Comparison of ENCODE assay signal across 21 cellular contexts in genomic region chr19:42303876-42304275, GRCh38. TPM values are rescaled to one million over a fixed set of nuclear protein-coding genes. Genes with fewer than 3 reads are reported as not detected.
DNase-seq lines count a peak whose midpoint lies in the region; ATAC-seq and TF ChIP-seq lines count a peak whose summit lies in the region.
"Had no signal": no experiment of that assay in that cellular context is flagged by ENCODE, and none has a peak within 500 bp of the region (broad histone marks: within the 10 kb centered on the region; RNA-seq: fewer than 3 reads in every experiment).

No MANE protein-coding gene starts in this region.

- TF ChIP-seq CTCF in CD8-positive, alpha-beta T cell (IDR thresholded peaks at IDR 0.05): no peak
- TF ChIP-seq CTCF in WTC11 (IDR thresholded peaks at IDR 0.05) (no peak), nephron (IDR thresholded peaks at IDR 0.05; ENCODE audit: unreplicated experiment in 3 of 3) (no peak), stomach (IDR thresholded peaks at IDR 0.05) (no peak)

- H3K4me3 Mint-ChIP-seq in activated CD4-positive, alpha-beta T cell treated with anti-CD3 and anti-CD28 coated beads, Interleukin-2, amount 10 ng/mL, durations not matched to agents 24 days and 14 days: peak overlapping the region; percentile 92
- H3K4me3 Mint-ChIP-seq in CD8-positive, alpha-beta T cell: peak overlapping the region; percentile 5
- H3K4me3 Mint-ChIP-seq in WTC11 (no peak overlapping the region), nephron (peak overlapping the region; percentile 12 to 86 (median 54))

- no peaks in the 10 kb centered on the region for H3K36me3 ChIP-seq in CD8-positive, alpha-beta T cell (ENCODE audit: insufficient read depth, low read length)
- H3K36me3 ChIP-seq in stomach: no peaks in the 10 kb centered on the region
- H3K36me3 ChIP-seq: cardiac muscle cell, esophagus squamous epithelium, upper lobe of left lung had no signal

- CTCF ChIA-PET in CD8-positive, alpha-beta T cell (lab: Charles Lee): interaction anchor here (0.6 to 0.9 kb wide), 3 partner anchors 119 to 195 kb away, joined by 3 to 5 read pairs (median 3); partner anchors contain the start of gene POU2F2
- CTCF ChIA-PET in WTC11 (lab: Charles Lee): interaction anchor here (0.7 to 1.1 kb wide), 4 partner anchors 9 to 66 kb away, joined by 3 to 5 read pairs (median 4); no protein-coding TSS in a partner anchor

- no peak for TF ChIP-seq POLR2A in stomach (IDR thresholded peaks at IDR 0.05)

- H3K36me3 Mint-ChIP-seq in activated CD4-positive, alpha-beta T cell treated with anti-CD3 and anti-CD28 coated beads, Interleukin-2, amount 10 ng/mL, durations not matched to agents 24 days and 14 days (ENCODE audit: low read depth): peaks cover 5% of the 10 kb centered on the region
- H3K36me3 Mint-ChIP-seq in CD8-positive, alpha-beta T cell: peaks cover 6% of the 10 kb centered on the region
- peaks cover 9% of the 10 kb centered on the region for H3K36me3 Mint-ChIP-seq in WTC11
- peaks cover 8% of the 10 kb centered on the region for H3K36me3 Mint-ChIP-seq in nephron (ENCODE audit: low read depth)

- no peaks in the 10 kb centered on the region for H3K9me3 ChIP-seq in CD8-positive, alpha-beta T cell (ENCODE audit: low read length)
- no peaks in the 10 kb centered on the region for H3K9me3 ChIP-seq in stomach
- H3K9me3 ChIP-seq: esophagus squamous epithelium, upper lobe of left lung had no signal

- 57 to 79% (median 70%) methylated on average over 8 of the region's 8 CpGs for WGBS in stomach, 5 donors

- H3K4me1 ChIP-seq in CD8-positive, alpha-beta T cell (ENCODE audit: insufficient read depth, low read length): peaks cover 19% of the 10 kb centered on the region
- peaks cover 10 to 30% (median 20%) of the 10 kb centered on the region in 4 donors for H3K4me1 ChIP-seq in stomach

- no peak overlapping the region for H3K4me3 ChIP-seq in CD8-positive, alpha-beta T cell (ENCODE audit: low read depth, low read length)
- no peak overlapping the region for H3K4me3 ChIP-seq in stomach
- H3K4me3 ChIP-seq: cardiac muscle cell, esophagus squamous epithelium had no signal

- no peak for DNase-seq in activated CD4-positive, alpha-beta T cell treated with anti-CD3 and anti-CD28 coated beads, Interleukin-2, amount 10 ng/mL, durations not matched to agents 24 days and 14 days
- no peak for DNase-seq in activated CD4-positive, alpha-beta T cell treated with anti-CD3 and anti-CD28 coated beads, Interleukin-2, amount 50 U/mL, for 4 hours
- no peak for DNase-seq in CD8-positive, alpha-beta T cell
- DNase-seq in WTC11 (ENCODE audit: low spot score) (no peak), NCI-H2029 (lab: John Stamatoyannopoulos, UW) (no peak), stomach (no peak)
- DNase-seq: ACHN; esophagus squamous epithelium; H9; midbrain; NCI-H1092; NCI-H526 treated with DMSO at 0.1 percent for 48 hours; occipital lobe; SHP77; stimulated activated naive CD8-positive, alpha-beta T cell treated with anti-CD3 and anti-CD28 coated beads, Interleukin-15, amount 100 ng/mL, for 72 hours; upper lobe of left lung had no signal

- H3K27me3 ChIP-seq in CD8-positive, alpha-beta T cell (ENCODE audit: insufficient read depth, low read length): no peaks in the 10 kb centered on the region
- no peaks in the 10 kb centered on the region for H3K27me3 ChIP-seq in stomach
- H3K27me3 ChIP-seq: cardiac muscle cell, esophagus squamous epithelium, upper lobe of left lung had no signal

- no peak overlapping the region for H3K27ac ChIP-seq in CD8-positive, alpha-beta T cell (ENCODE audit: low read depth, low read length)
- no peak overlapping the region for H3K27ac ChIP-seq in stomach
- H3K27ac ChIP-seq: cardiac muscle cell, esophagus squamous epithelium had no signal

- no peak for ATAC-seq in CD8-positive, alpha-beta T cell
- ATAC-seq in WTC11: no peak
- no peak for ATAC-seq in GM18873 (IDR thresholded peaks at IDR 0.05; ENCODE audit: low FRiP score, unreplicated experiment)
- ATAC-seq: sciatic nerve; stimulated activated naive CD8-positive, alpha-beta T cell treated with anti-CD3 and anti-CD28 coated beads, Interleukin-15, amount 100 ng/mL, for 72 hours had no signal

- H3K27ac Mint-ChIP-seq in activated CD4-positive, alpha-beta T cell treated with anti-CD3 and anti-CD28 coated beads, Interleukin-2, amount 10 ng/mL, durations not matched to agents 24 days and 14 days: no peak overlapping the region
- no peak overlapping the region for H3K27ac Mint-ChIP-seq in CD8-positive, alpha-beta T cell
- peak overlapping the region; percentile 21; the same call in 1 of the 2 replicates for H3K27ac Mint-ChIP-seq in WTC11
- H3K27ac Mint-ChIP-seq in nephron: peak overlapping the region; percentile 96 to 99 (median 98)

- H3K27me3 Mint-ChIP-seq in activated CD4-positive, alpha-beta T cell treated with anti-CD3 and anti-CD28 coated beads, Interleukin-2, amount 10 ng/mL, durations not matched to agents 24 days and 14 days: no peaks in the 10 kb centered on the region
- no peaks in the 10 kb centered on the region for H3K27me3 Mint-ChIP-seq in CD8-positive, alpha-beta T cell (ENCODE audit: low read depth)
- H3K27me3 Mint-ChIP-seq in WTC11 (ENCODE audit: low read depth) (no peaks in the 10 kb centered on the region; the same call in none of the 2 replicates), nephron (ENCODE audit: low read depth) (no peaks in the 10 kb centered on the region)
- H3K27me3 Mint-ChIP-seq: stimulated activated naive CD8-positive, alpha-beta T cell treated with anti-CD3 and anti-CD28 coated beads, Interleukin-15, amount 100 ng/mL, for 72 hours had no signal

- intact Hi-C loops in activated CD4-positive, alpha-beta T cell treated with anti-CD3 and anti-CD28 coated beads, Interleukin-2, amount 10 ng/mL, durations not matched to agents 24 days and 14 days (cut with micrococcal nuclease): loop anchor here (5.0 kb wide), 1 partner anchor 172 kb away; the partner anchor contains the start of gene POU2F2
- intact Hi-C loops in CD8-positive, alpha-beta T cell (cut with DNase I, micrococcal nuclease): loop anchor here in 1 of 2 experiments (5.0 kb wide), 1 partner anchor 87 kb away; the partner anchor contains the start of gene DEDD2
- intact Hi-C loops in stomach (cut with DNase I; ENCODE audit: low total_unique reads): no loop called here

- POLR2A ChIA-PET in CD8-positive, alpha-beta T cell (lab: Charles Lee): interaction anchor here (0.6 to 1.8 kb wide), 2 partner anchors 9 to 119 kb away, joined by 4 read pairs; no protein-coding TSS in a partner anchor
- POLR2A ChIA-PET in WTC11 (lab: Charles Lee): interaction anchor here (1.3 kb wide), 1 partner anchor 67 kb away, joined by 7 read pairs; no protein-coding TSS in a partner anchor

- no peaks in the 10 kb centered on the region for H3K9me3 Mint-ChIP-seq in activated CD4-positive, alpha-beta T cell treated with anti-CD3 and anti-CD28 coated beads, Interleukin-2, amount 10 ng/mL, durations not matched to agents 24 days and 14 days
- no peaks in the 10 kb centered on the region for H3K9me3 Mint-ChIP-seq in CD8-positive, alpha-beta T cell
- no peaks in the 10 kb centered on the region for H3K9me3 Mint-ChIP-seq in WTC11
- no peaks in the 10 kb centered on the region for H3K9me3 Mint-ChIP-seq in nephron
- H3K9me3 Mint-ChIP-seq: H9; stimulated activated naive CD8-positive, alpha-beta T cell treated with anti-CD3 and anti-CD28 coated beads, Interleukin-15, amount 100 ng/mL, for 72 hours had no signal

- no peak for TF ChIP-seq EP300 in stomach (IDR thresholded peaks at IDR 0.05)

- peaks cover 21% of the 10 kb centered on the region for H3K4me1 Mint-ChIP-seq in activated CD4-positive, alpha-beta T cell treated with anti-CD3 and anti-CD28 coated beads, Interleukin-2, amount 10 ng/mL, durations not matched to agents 24 days and 14 days
- peaks cover 28% of the 10 kb centered on the region for H3K4me1 Mint-ChIP-seq in CD8-positive, alpha-beta T cell (ENCODE audit: low read depth)
- H3K4me1 Mint-ChIP-seq in WTC11 (peaks cover 27% of the 10 kb centered on the region), nephron (peaks cover 14% of the 10 kb centered on the region)

RNA-seq across cellular contexts. Expression of gene PAFAH1B3, which starts 1.5 kb away (rescaled TPM):
- total RNA-seq in activated CD4-positive, alpha-beta T cell treated with anti-CD3 and anti-CD28 coated beads, Interleukin-2, amount 10 ng/mL, durations not matched to agents 24 days and 14 days: 49.1 and 50.4 TPM in 2 replicates
- 10 to 100 TPM; 10.1 to 13.5 TPM for total RNA-seq in CD8-positive, alpha-beta T cell
- total RNA-seq in WTC11 (2021) (118 to 126 TPM (median 119 TPM) in 3 replicates), stomach (10 to 100 TPM in 3 of 5 donors, 1 to 10 TPM in 1, not detected in 1; 7.5 to 58.1 (median 17.9) TPM)
- polyA plus RNA-seq in stomach: 10 to 100 TPM; 33.4 to 37.1 (median 34.3) TPM

RNA-seq across cellular contexts. Expression of gene PRR19, which starts 1.9 kb away (rescaled TPM):
- 1.3 and 1.6 TPM in 2 replicates for total RNA-seq in activated CD4-positive, alpha-beta T cell treated with anti-CD3 and anti-CD28 coated beads, Interleukin-2, amount 10 ng/mL, durations not matched to agents 24 days and 14 days
- total RNA-seq in CD8-positive, alpha-beta T cell: under 1 TPM in 1 of 2 experiments, not detected in 1; 0.19 TPM
- total RNA-seq in WTC11 (2021) (3.6 to 5.0 TPM (median 3.7 TPM) in 3 replicates), stomach (not detected)
- under 1 TPM in 2 of 3 donors, not detected in 1; 0.68 to 0.98 TPM for polyA plus RNA-seq in stomach

RNA-seq across cellular contexts. Expression of gene TMEM145, which starts 9.2 kb away (rescaled TPM):
- 0.78 and 0.82 TPM in 2 replicates for total RNA-seq in activated CD4-positive, alpha-beta T cell treated with anti-CD3 and anti-CD28 coated beads, Interleukin-2, amount 10 ng/mL, durations not matched to agents 24 days and 14 days
- not detected for total RNA-seq in CD8-positive, alpha-beta T cell
- total RNA-seq in WTC11 (2021) (6.9 to 7.1 TPM (median 7.0 TPM) in 3 replicates), stomach (10 to 100 TPM in 1 of 5 donors, under 1 TPM in 1, not detected in 3; 0.37 to 44.3 TPM)
- polyA plus RNA-seq in stomach: 1 to 10 TPM in 1 of 3 donors, under 1 TPM in 2; 0.50 to 1.1 (median 0.61) TPM
- total RNA-seq: esophagus squamous epithelium, glomerular endothelial cell, sciatic nerve had no signal

RNA-seq across cellular contexts. Expression of gene MEGF8, which starts 21.6 kb away (rescaled TPM):
- total RNA-seq in activated CD4-positive, alpha-beta T cell treated with anti-CD3 and anti-CD28 coated beads, Interleukin-2, amount 10 ng/mL, durations not matched to agents 24 days and 14 days: 8.4 and 9.1 TPM in 2 replicates
- total RNA-seq in CD8-positive, alpha-beta T cell: 1 to 10 TPM; 5.2 to 5.9 TPM
- total RNA-seq in WTC11 (2021) (42.1 to 51.7 TPM (median 51.6 TPM) in 3 replicates), stomach (10 to 100 TPM; 12.3 to 46.3 (median 21.0) TPM)
- polyA plus RNA-seq in stomach: 1 to 10 TPM; 2.6 to 5.2 (median 3.6) TPM

RNA-seq across cellular contexts. Expression of gene CIC, which starts 34.8 kb away (rescaled TPM):
- 61.2 and 65.6 TPM in 2 replicates for total RNA-seq in activated CD4-positive, alpha-beta T cell treated with anti-CD3 and anti-CD28 coated beads, Interleukin-2, amount 10 ng/mL, durations not matched to agents 24 days and 14 days
- 100 to 1,000 TPM; 111 to 112 TPM for total RNA-seq in CD8-positive, alpha-beta T cell
- 53.0 to 58.5 TPM (median 55.8 TPM) in 3 replicates for total RNA-seq in WTC11 (2021)
- total RNA-seq in stomach: 10 to 100 TPM; 19.8 to 60.3 (median 39.1) TPM
- polyA plus RNA-seq in stomach: 10 to 100 TPM; 15.4 to 31.8 (median 21.5) TPM

Comparison
In these comparisons a context has a peak if more than half of its experiments do, and no peak if none do; other contexts are left out.
1. H3K27ac Mint-ChIP-seq: peak in WTC11 (single experiment) and nephron (3 of 3); none in activated CD4-positive, alpha-beta T cell treated with anti-CD3 and anti-CD28 coated beads, Interleukin-2, amount 10 ng/mL, durations not matched to agents 24 days and 14 days (single experiment) and CD8-positive, alpha-beta T cell (single experiment).